Comparison of ENCODE assay signal across 8 cellular contexts in genomic region chr16:68257251-68257905, GRCh38. TPM values are rescaled to one million over a fixed set of nuclear protein-coding genes. Genes with fewer than 3 reads are reported as not detected.
DNase-seq lines count a peak whose midpoint lies in the region; ATAC-seq, FAIRE-seq and TF ChIP-seq lines count a peak whose summit lies in the region.

No MANE protein-coding gene starts in this region.

- H3K4me1 Mint-ChIP-seq in activated CD4-positive, alpha-beta memory T cell treated with anti-CD3 and anti-CD28 coated beads, Interleukin-2, amount 10 ng/mL, durations not matched to agents 7 days and 5 days, result peaks cover 6% of the 10 kb centered on the region

- peaks cover 0 to 10% of the 10 kb centered on the region in 2 experiments; a peak in 2 of 4 replicates for H3K4me1 ChIP-seq in HCT116 (ENCODE audit: control insufficient read depth in 1 of 2, insufficient read depth in 2 of 2, low read length in 2 of 2)
- peaks cover 31 to 36% of the 10 kb centered on the region in 2 donors for H3K4me1 ChIP-seq in kidney (ENCODE audit: control insufficient read depth in 1 of 2, insufficient read depth in 1 of 2, low read depth in 1 of 2, low read length in 2 of 2)

- no peak overlapping the region for H3K4me3 Mint-ChIP-seq in activated CD4-positive, alpha-beta memory T cell treated with anti-CD3 and anti-CD28 coated beads, Interleukin-2, amount 10 ng/mL, durations not matched to agents 7 days and 5 days

- FAIRE-seq in kidney (lab: Jason Lieb, UNC), result no peak

- no peak overlapping the region for H3K4me3 ChIP-seq in GM12865 (ENCODE audit: low read depth, low read length)
- no peak overlapping the region for H3K4me3 ChIP-seq in HCT116 (replicated peaks in 1 of 2; ENCODE audit: low read depth in 1 of 2, low read length in 2 of 2)
- H3K4me3 ChIP-seq in kidney (ENCODE audit: low read length in 2 of 2), result no peak overlapping the region

- H3K4me2 ChIP-seq in HCT116 (ENCODE audit: low read length), result no peak overlapping the region

- H4K20me1 ChIP-seq in HCT116 (ENCODE audit: insufficient read depth), result no peaks in the 10 kb centered on the region

- H3K9me3 Mint-ChIP-seq in activated CD4-positive, alpha-beta memory T cell treated with anti-CD3 and anti-CD28 coated beads, Interleukin-2, amount 10 ng/mL, durations not matched to agents 7 days and 5 days, result no peaks in the 10 kb centered on the region

- no peaks in the 10 kb centered on the region for H3K27me3 Mint-ChIP-seq in activated CD4-positive, alpha-beta memory T cell treated with anti-CD3 and anti-CD28 coated beads, Interleukin-2, amount 10 ng/mL, durations not matched to agents 7 days and 5 days

- RAD21 ChIA-PET in HCT116 (lab: Charles Lee; ENCODE audit: low non-redundant PET in 1 of 2, low total read pairs in 2 of 2, uncharacterized antibody in 2 of 2, unreplicated experiment in 2 of 2), result no interaction called here

- no peaks in the 10 kb centered on the region for H3K9me2 ChIP-seq in HCT116 (ENCODE audit: insufficient read depth)

- no peak overlapping the region for H3K27ac Mint-ChIP-seq in activated CD4-positive, alpha-beta memory T cell treated with anti-CD3 and anti-CD28 coated beads, Interleukin-2, amount 10 ng/mL, durations not matched to agents 7 days and 5 days

- ATAC-seq in HCT116, result no peak

- TF ChIP-seq POLR2A in HCT116 (IDR thresholded peaks at IDR 0.05; ENCODE audit: borderline replicate concordance, extremely low read depth, insufficient read depth, insufficient read length), result no peak

- no TSS peak for BruUV-seq in HCT116 (replicated peaks; lab: Mats Ljungman, UMichigan)

- CTCF ChIA-PET in HCT116 (lab: Charles Lee), result no interaction called here
- CTCF ChIA-PET in activated CD4-positive, alpha-beta memory T cell treated with anti-CD3 and anti-CD28 coated beads, Interleukin-2, amount 10 ng/mL, durations not matched to agents 7 days and 5 days (lab: Charles Lee), result interaction anchor here (0.6 to 2.1 kb wide), 4 partner anchors 13 to 743 kb away, joined by 3 to 17 read pairs (median 6); no protein-coding TSS in a partner anchor

- no peaks in the 10 kb centered on the region for H3K79me2 ChIP-seq in HCT116 (ENCODE audit: insufficient read depth, low read length)

- H3K36me3 ChIP-seq in HCT116 (ENCODE audit: control insufficient read depth in 1 of 2, insufficient read depth in 2 of 2, low read length in 2 of 2), result peaks cover 0 to 2% of the 10 kb centered on the region in 2 experiments; a peak in 2 of 4 replicates
- H3K36me3 ChIP-seq in kidney (ENCODE audit: control insufficient read depth in 1 of 2, insufficient read depth in 2 of 2, low read length in 2 of 2), result peaks cover 21 to 35% of the 10 kb centered on the region in 2 donors

- intact Hi-C loops in HCT116 (cut with micrococcal nuclease), result no loop called here
- intact Hi-C loops in kidney (cut with DNase I), result no loop called here

- H3K9ac ChIP-seq in HCT116 (ENCODE audit: low read length), result no peak overlapping the region
- peak overlapping the region; percentile 55 to 57 for H3K9ac ChIP-seq in kidney (ENCODE audit: low read length in 2 of 2)

- TF ChIP-seq RAD21 in HCT116 (IDR thresholded peaks at IDR 0.05; ENCODE audit: low read depth), result no peak

- H3K27ac ChIP-seq in HCT116 (ENCODE audit: low read depth, low read length), result peak overlapping the region; percentile 1; the same call in 1 of the 2 replicates
- H3K27ac ChIP-seq in kidney (ENCODE audit: low read depth in 2 of 2, low read length in 2 of 2), result peak overlapping the region; percentile 90 to 93

- DNase-seq in GM12865 (ENCODE audit: low read depth) (peak; percentile 70), HCT116 (ENCODE audit: low read depth, low spot score) (no peak), NOMO-1 (lab: John Stamatoyannopoulos, UW; ENCODE audit: unreplicated experiment in 2 of 2) (peak; percentile 82 to 84), kidney (peak; percentile 45), hepatic stellate cell (ENCODE audit: low spot score) (no peak), H4 (ENCODE audit: low spot score) (no peak)
- no peak for DNase-seq in stimulated activated CD4-positive, alpha-beta T cell treated with anti-CD3 and anti-CD28 coated beads, Interleukin-12 subunit alpha, Interleukin-12 subunit beta, amount 100 ng/mL, for 4 hours
- no peak for DNase-seq in activated CD4-positive, alpha-beta memory T cell treated with anti-CD3 and anti-CD28 coated beads, Interleukin-2, amount 10 ng/mL, durations not matched to agents 7 days and 5 days

- POLR2A ChIA-PET in HCT116 (lab: Charles Lee), result interaction anchor here (0.5 kb wide), 1 partner anchor 20 kb away, joined by 4 read pairs; no protein-coding TSS in a partner anchor
- POLR2A ChIA-PET in activated CD4-positive, alpha-beta memory T cell treated with anti-CD3 and anti-CD28 coated beads, Interleukin-2, amount 10 ng/mL, durations not matched to agents 7 days and 5 days (lab: Charles Lee), result interaction anchor here (1.3 kb wide), 1 partner anchor 11 kb away, joined by 3 read pairs; no protein-coding TSS in a partner anchor

- TF ChIP-seq CTCF in GM12865 (IDR thresholded peaks at IDR 0.05; ENCODE audit: insufficient read depth, low read depth, low read length, missing control alignments) (no peak), HCT116 (IDR thresholded peaks at IDR 0.05 in 2 of 3, conservative IDR thresholded peaks at IDR 0.05 in 1 of 3; ENCODE audit: borderline replicate concordance in 1 of 3, insufficient read depth in 1 of 3, low read depth in 2 of 3, low read length in 2 of 3) (no peak), kidney (IDR thresholded peaks at IDR 0.05; ENCODE audit: borderline replicate concordance, extremely low read depth, insufficient read depth) (no peak)

- no peak overlapping the region for H2AFZ ChIP-seq in HCT116 (ENCODE audit: low read depth, low read length, poor library complexity, severe bottlenecking)

- H3K27me3 ChIP-seq in HCT116 (ENCODE audit: insufficient read depth, low read length), result no peaks in the 10 kb centered on the region

- no peaks in the 10 kb centered on the region for H3K9me3 ChIP-seq in HCT116 (ENCODE audit: control insufficient read depth in 1 of 2, insufficient read depth in 1 of 2, low read depth in 1 of 2, low read length in 2 of 2)
- H3K9me3 ChIP-seq in kidney (ENCODE audit: control insufficient read depth in 1 of 2, low read length in 2 of 2), result no peaks in the 10 kb centered on the region

- H3K36me3 Mint-ChIP-seq in activated CD4-positive, alpha-beta memory T cell treated with anti-CD3 and anti-CD28 coated beads, Interleukin-2, amount 10 ng/mL, durations not matched to agents 7 days and 5 days (ENCODE audit: low read depth), result peaks cover 3% of the 10 kb centered on the region

TF ChIP-seq in HCT116, 20 proteins besides CTCF, POLR2A, EP300 and RAD21 (continues in another document):
- TF ChIP-seq, protein P1, sequence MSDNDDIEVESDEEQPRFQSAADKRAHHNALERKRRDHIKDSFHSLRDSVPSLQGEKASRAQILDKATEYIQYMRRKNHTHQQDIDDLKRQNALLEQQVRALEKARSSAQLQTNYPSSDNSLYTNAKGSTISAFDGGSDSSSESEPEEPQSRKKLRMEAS (IDR thresholded peaks at IDR 0.05), result no peak
- no peak for TF ChIP-seq TCF7L2 (IDR thresholded peaks at IDR 0.05; ENCODE audit: borderline replicate concordance, extremely low read depth, insufficient read depth, insufficient read length)

RNA-seq across cellular contexts. Expression of gene SLC7A6, which starts 6.9 kb away (rescaled TPM):
- total RNA-seq in HCT116 (2021; ENCODE audit: unreplicated experiment) (28.5 TPM), kidney (24.0 TPM)
- polyA plus RNA-seq in HCT116 (2012), result 8.3 and 9.1 TPM in 2 replicates
- 5.0 TPM for polyA plus RNA-seq in kidney (ENCODE audit: insufficient read depth, low read depth, low replicate concordance)
- total RNA-seq in H4 (2014; rRNA removed; shearing (Covaris generic)), result 16.7 and 20.7 TPM in 2 replicates
- total RNA-seq in activated CD4-positive, alpha-beta memory T cell treated with anti-CD3 and anti-CD28 coated beads, Interleukin-2, amount 10 ng/mL, durations not matched to agents 7 days and 5 days, result 10 to 100 TPM; 66.7 to 68.9 TPM

RNA-seq across cellular contexts. Expression of gene PLA2G15, which starts 12.2 kb away (rescaled TPM):
- 7.5 TPM for total RNA-seq in HCT116 (2021; ENCODE audit: unreplicated experiment)
- 7.7 and 8.0 TPM in 2 replicates for polyA plus RNA-seq in HCT116 (2012)
- total RNA-seq in kidney, result 35.1 TPM
- polyA plus RNA-seq in kidney (ENCODE audit: insufficient read depth, low read depth, low replicate concordance), result 44.4 TPM
- total RNA-seq in H4 (2014; rRNA removed; shearing (Covaris generic)), result 14.8 and 22.1 TPM in 2 replicates
- total RNA-seq in activated CD4-positive, alpha-beta memory T cell treated with anti-CD3 and anti-CD28 coated beads, Interleukin-2, amount 10 ng/mL, durations not matched to agents 7 days and 5 days, result 1 to 10 TPM; 7.4 to 7.5 TPM

RNA-seq across cellular contexts. Expression of gene ESRP2, which starts 21.5 kb away (rescaled TPM):
- total RNA-seq in HCT116 (2021; ENCODE audit: unreplicated experiment) (42.5 TPM), kidney (32.9 TPM)
- 28.7 and 30.5 TPM in 2 replicates for polyA plus RNA-seq in HCT116 (2012)
- polyA plus RNA-seq in kidney (ENCODE audit: insufficient read depth, low read depth, low replicate concordance), result 19.1 TPM
- 0.21 TPM in 1 of 2 replicates, not detected in the other for total RNA-seq in H4 (2014; rRNA removed; shearing (Covaris generic))
- total RNA-seq in activated CD4-positive, alpha-beta memory T cell treated with anti-CD3 and anti-CD28 coated beads, Interleukin-2, amount 10 ng/mL, durations not matched to agents 7 days and 5 days, result not detected

RNA-seq across cellular contexts. Expression of gene SLC7A6OS, which starts 53.4 kb away (rescaled TPM):
- 16.4 TPM for total RNA-seq in HCT116 (2021; ENCODE audit: unreplicated experiment)
- 8.4 and 9.2 TPM in 2 replicates for polyA plus RNA-seq in HCT116 (2012)
- total RNA-seq in kidney, result 20.3 TPM
- polyA plus RNA-seq in kidney (ENCODE audit: insufficient read depth, low read depth, low replicate concordance), result 9.2 TPM
- 7.3 and 8.1 TPM in 2 replicates for total RNA-seq in H4 (2014; rRNA removed; shearing (Covaris generic))
- 10 to 100 TPM; 30.4 to 31.2 TPM for total RNA-seq in activated CD4-positive, alpha-beta memory T cell treated with anti-CD3 and anti-CD28 coated beads, Interleukin-2, amount 10 ng/mL, durations not matched to agents 7 days and 5 days

RNA-seq across cellular contexts. Expression of gene PRMT7, which starts 53.4 kb away (rescaled TPM):
- total RNA-seq in HCT116 (2021; ENCODE audit: unreplicated experiment) (34.4 TPM), kidney (33.7 TPM)
- polyA plus RNA-seq in HCT116 (2012), result 24.3 and 27.7 TPM in 2 replicates
- 20.4 TPM for polyA plus RNA-seq in kidney (ENCODE audit: insufficient read depth, low read depth, low replicate concordance)
- total RNA-seq in H4 (2014; rRNA removed; shearing (Covaris generic)), result 37.5 and 50.1 TPM in 2 replicates
- 10 to 100 TPM; 50.4 to 52.2 TPM for total RNA-seq in activated CD4-positive, alpha-beta memory T cell treated with anti-CD3 and anti-CD28 coated beads, Interleukin-2, amount 10 ng/mL, durations not matched to agents 7 days and 5 days

Comparison
In these comparisons a context has a peak if more than half of its experiments do, and no peak if none do; other contexts are left out.
1. DNase-seq: peak in GM12865 (single experiment), NOMO-1 (2 of 2) and kidney (single experiment); none in HCT116 (single experiment), hepatic stellate cell (single experiment), stimulated activated CD4-positive, alpha-beta T cell treated with anti-CD3 and anti-CD28 coated beads, Interleukin-12 subunit alpha, Interleukin-12 subunit beta, amount 100 ng/mL, for 4 hours (single experiment), H4 (single experiment) and activated CD4-positive, alpha-beta memory T cell treated with anti-CD3 and anti-CD28 coated beads, Interleukin-2, amount 10 ng/mL, durations not matched to agents 7 days and 5 days (single experiment).
2. RNA of gene ESRP2, which starts 21.5 kb away (total RNA-seq): 42.5 TPM in HCT116 (single experiment) and 32.9 TPM in kidney (single experiment); not detected in activated CD4-positive, alpha-beta memory T cell treated with anti-CD3 and anti-CD28 coated beads, Interleukin-2, amount 10 ng/mL, durations not matched to agents 7 days and 5 days and 0.21 TPM in H4; every median in the first group is over 10 times any median in the second.